17 cellular contexts compared by ENCODE assay signal in genomic region chr1:203464226-203464625, GRCh38. TPM values are rescaled to one million over a fixed set of nuclear protein-coding genes. Genes with fewer than 3 reads are reported as not detected.
A peak's percentile ranks its signal among the peaks of the same experiment; 100 is the strongest.
DNase-seq lines count a peak whose midpoint lies in the region; ATAC-seq and TF ChIP-seq lines count a peak whose summit lies in the region.
"Had no signal": no experiment of that assay in that cellular context is flagged by ENCODE, and none has a peak within 500 bp of the region (broad histone marks: within the 10 kb centered on the region; RNA-seq: fewer than 3 reads in every experiment).

No MANE protein-coding gene starts in this region.

- peak overlapping the region; percentile 25 for H3K56ac ChIP-seq in mesendoderm (ENCODE audit: low read length)

- H3K4me2 ChIP-seq in mesendoderm (ENCODE audit: low read length), result no peak overlapping the region

- no peaks in the 10 kb centered on the region for H3K36me3 ChIP-seq in breast epithelium
- no peaks in the 10 kb centered on the region for H3K36me3 ChIP-seq in mesendoderm (ENCODE audit: control insufficient read depth, insufficient read depth, low read length)
- H3K36me3 ChIP-seq in thyroid gland, result no peaks in the 10 kb centered on the region
- H3K36me3 ChIP-seq: SJCRH30 had no signal

- no peak overlapping the region for H3K27ac Mint-ChIP-seq in WTC11
- H3K27ac Mint-ChIP-seq: effector memory CD8-positive, alpha-beta T cell had no signal

- ATAC-seq in WTC11, result no peak
- ATAC-seq in HG02852 (IDR thresholded peaks at IDR 0.05; ENCODE audit: unreplicated experiment), result no peak
- ATAC-seq: effector memory CD8-positive, alpha-beta T cell had no signal

- DNase-seq in DMS 273 (lab: John Stamatoyannopoulos, UW; ENCODE audit: unreplicated experiment) (peak; percentile 42), DMS 273 treated with DMSO at 0.1 percent for 48 hours (lab: John Stamatoyannopoulos, UW) (no peak), breast epithelium (ENCODE audit: low spot score in 2 of 2) (peak in 1 of 2 donors; percentile 67), mesendoderm (peak; percentile 56), thyroid gland (no peak), NCI-H82 (lab: John Stamatoyannopoulos, UW) (no peak), WTC11 (ENCODE audit: low spot score) (no peak)
- DNase-seq: activated T-cell treated with anti-CD3 and anti-CD28 coated beads, Interleukin-2, amount 50 U/mL, for 1 hour; effector memory CD8-positive, alpha-beta T cell; hypothalamus; MM.1S; retina; SJCRH30 had no signal

- TF ChIP-seq POLR2A in breast epithelium (IDR thresholded peaks at IDR 0.05), result no peak
- no peak for TF ChIP-seq POLR2A in thyroid gland (IDR thresholded peaks at IDR 0.05)

- H2BK120ac ChIP-seq in mesendoderm (ENCODE audit: low read depth, low read length), result no peak overlapping the region

- intact Hi-C loops in breast epithelium (cut with DNase I; ENCODE audit: low total_unique reads), result no loop called here
- intact Hi-C loops in thyroid gland (cut with DNase I), result no loop called here

- no peaks in the 10 kb centered on the region for H3K36me3 Mint-ChIP-seq in WTC11
- H3K36me3 Mint-ChIP-seq: mesothelial cell of epicardium had no signal

- H3K4me1 Mint-ChIP-seq in WTC11, result peaks cover 16% of the 10 kb centered on the region

- H2BK15ac ChIP-seq in mesendoderm (replicated peaks; ENCODE audit: low read depth), result no peak overlapping the region

- no peaks in the 10 kb centered on the region for H3K79me1 ChIP-seq in mesendoderm (ENCODE audit: low read length)

- no peaks in the 10 kb centered on the region for H3K27me3 ChIP-seq in breast epithelium
- H3K27me3 ChIP-seq in mesendoderm (ENCODE audit: insufficient read depth, low read length, poor library complexity), result no peaks in the 10 kb centered on the region
- no peaks in the 10 kb centered on the region for H3K27me3 ChIP-seq in thyroid gland

- TF ChIP-seq CTCF in breast epithelium (IDR thresholded peaks at IDR 0.05) (no peak), thyroid gland (IDR thresholded peaks at IDR 0.05) (no peak), WTC11 (IDR thresholded peaks at IDR 0.05) (no peak)

- no peaks in the 10 kb centered on the region for H3K9me3 ChIP-seq in breast epithelium
- H3K9me3 ChIP-seq in thyroid gland, result no peaks in the 10 kb centered on the region
- H3K9me3 ChIP-seq: SJCRH30 had no signal

- H3K27me3 Mint-ChIP-seq in WTC11 (ENCODE audit: low read depth), result no peaks in the 10 kb centered on the region; the same call in 1 of the 2 replicates

- H3K9ac ChIP-seq in mesendoderm (ENCODE audit: low read length), result no peak overlapping the region

- peaks cover 16 to 37% of the 10 kb centered on the region in 2 donors for H3K4me1 ChIP-seq in breast epithelium
- no peaks in the 10 kb centered on the region for H3K4me1 ChIP-seq in mesendoderm (ENCODE audit: control insufficient read depth, low read depth, low read length)
- peaks cover 23 to 55% of the 10 kb centered on the region in 2 donors for H3K4me1 ChIP-seq in thyroid gland
- H3K4me1 ChIP-seq: SJCRH30 had no signal

- H2AK5ac ChIP-seq in mesendoderm (ENCODE audit: low read length), result no peak overlapping the region

- H3K27ac ChIP-seq in breast epithelium (peak overlapping the region; percentile 89 to 90), mesendoderm (ENCODE audit: low read depth, low read length) (no peak overlapping the region), thyroid gland (peak overlapping the region; percentile 14 to 89 (median 60))
- H3K27ac ChIP-seq: 22Rv1, SJCRH30 had no signal

- CTCF ChIA-PET in WTC11 (lab: Charles Lee), result interaction anchor here (1.0 to 2.4 kb wide), 14 partner anchors 11 to 424 kb away, joined by 3 to 26 read pairs (median 4); partner anchors contain the start of genes FMOD and PRELP

- no peak overlapping the region for H3K4me3 Mint-ChIP-seq in WTC11
- H3K4me3 Mint-ChIP-seq: effector memory CD8-positive, alpha-beta T cell; mesothelial cell of epicardium had no signal

- no peak overlapping the region for H2BK5ac ChIP-seq in mesendoderm (ENCODE audit: low read length)

- no peak overlapping the region for H3K18ac ChIP-seq in mesendoderm (ENCODE audit: low read length)

- H3K79me2 ChIP-seq in mesendoderm (ENCODE audit: control insufficient read depth, insufficient read depth, low read length), result no peaks in the 10 kb centered on the region

- no peak overlapping the region for H3K23ac ChIP-seq in mesendoderm (ENCODE audit: low read length)

- no peak overlapping the region for H3K4ac ChIP-seq in mesendoderm (ENCODE audit: low read depth, low read length)

- no peak overlapping the region for H4K8ac ChIP-seq in mesendoderm (ENCODE audit: low read depth, low read length)

- no peak overlapping the region for H4K5ac ChIP-seq in mesendoderm (ENCODE audit: low read length)

- POLR2A ChIA-PET in WTC11 (lab: Charles Lee), result interaction anchor here (0.6 kb wide), 1 partner anchor 184 kb away, joined by 7 read pairs; no protein-coding TSS in a partner anchor

- H3K4me3 ChIP-seq in breast epithelium (no peak overlapping the region), mesendoderm (ENCODE audit: low read length) (no peak overlapping the region), thyroid gland (replicated peaks in 1 of 3) (no peak overlapping the region)
- H3K4me3 ChIP-seq: SJCRH30 had no signal

- no peaks in the 10 kb centered on the region for H3K9me3 Mint-ChIP-seq in WTC11
- H3K9me3 Mint-ChIP-seq: effector memory CD8-positive, alpha-beta T cell; mesothelial cell of epicardium had no signal

- no CpG with 5 or more reads among the region's 5 CpGs for WGBS in mesendoderm (ENCODE audit: extremely low coverage, insufficient coverage, low lambda C conversion rate)
- WGBS in thyroid gland, 2 donors, result 57 to 71% methylated on average over 5 of the region's 5 CpGs

TF ChIP-seq in WTC11, 78 proteins besides CTCF, POLR2A, EP300 and RAD21 (continues in another document):
- TF ChIP-seq GABPB1 (CRISPR knock-in tag; IDR thresholded peaks at IDR 0.05) (no peak), NFE2L1 (CRISPR knock-in tag; IDR thresholded peaks at IDR 0.05) (no peak), SOX15 (CRISPR knock-in tag; IDR thresholded peaks at IDR 0.05) (no peak), CBFB (CRISPR knock-in tag; IDR thresholded peaks at IDR 0.05; ENCODE audit: low read depth) (no peak), ZNF425 (CRISPR knock-in tag; conservative IDR thresholded peaks at IDR 0.05) (no peak), SMAD3 (CRISPR knock-in tag; IDR thresholded peaks at IDR 0.05; ENCODE audit: borderline replicate concordance) (no peak), EMX1 (CRISPR knock-in tag; IDR thresholded peaks at IDR 0.05) (no peak), ZNF416 (CRISPR knock-in tag; IDR thresholded peaks at IDR 0.05) (no peak), PRRX2 (CRISPR knock-in tag; IDR thresholded peaks at IDR 0.05) (no peak), ZNF512 (CRISPR knock-in tag; IDR thresholded peaks at IDR 0.05; ENCODE audit: borderline replicate concordance) (no peak), ATF1 (CRISPR knock-in tag; IDR thresholded peaks at IDR 0.05) (no peak), E2F5 (CRISPR knock-in tag; IDR thresholded peaks at IDR 0.05) (no peak)

RNA-seq across cellular contexts. Expression of gene PRELP, which starts 11.4 kb away (rescaled TPM):
- total RNA-seq in breast epithelium, result 100 to 1,000 TPM in 1 of 3 donors, 10 to 100 TPM in 2; 27.4 to 132 (median 42.0) TPM
- polyA plus RNA-seq in mesendoderm (2013, experiment 1 of 2), result 0.04 TPM
- polyA plus RNA-seq in mesendoderm (2013, experiment 2 of 2), result 0.04 TPM
- total RNA-seq in thyroid gland, result 10 to 100 TPM; 17.5 to 86.1 (median 35.4) TPM
- total RNA-seq in WTC11 (2021), result 0.17 to 0.23 TPM (median 0.18 TPM) in 3 replicates
- total RNA-seq: SJCRH30 had no signal

RNA-seq across cellular contexts. Expression of gene OPTC, which starts 29.7 kb away (rescaled TPM):
- total RNA-seq in breast epithelium (not detected), thyroid gland (not detected), WTC11 (2021) (0.55 to 1.2 TPM (median 0.76 TPM) in 3 replicates)
- 0.42 TPM for polyA plus RNA-seq in mesendoderm (2013, experiment 1 of 2)
- polyA plus RNA-seq in mesendoderm (2013, experiment 2 of 2), result 0.55 TPM
- total RNA-seq: mesothelial cell of epicardium, SJCRH30, temporal lobe had no signal

Comparison
In these comparisons a context has a peak if more than half of its experiments do, and no peak if none do; other contexts are left out.
1. DNase-seq: peak in DMS 273 (single experiment) and mesendoderm (single experiment); none in DMS 273 treated with DMSO at 0.1 percent for 48 hours (single experiment), thyroid gland (0 of 2), NCI-H82 (single experiment) and WTC11 (single experiment).
2. RNA of gene PRELP, which starts 11.4 kb away (total RNA-seq): 27.4 to 132 TPM in breast epithelium and 17.5 to 86.1 TPM in thyroid gland; 0.17 to 0.23 TPM in WTC11; every median in the first group is over 10 times any median in the second.